9 cellular contexts compared by ENCODE assay signal in genomic region chr6:93416575-93417420, GRCh38. TPM values are rescaled to one million over a fixed set of nuclear protein-coding genes. Genes with fewer than 3 reads are reported as not detected.
DNase-seq lines count a peak whose midpoint lies in the region; ATAC-seq, FAIRE-seq and TF ChIP-seq lines count a peak whose summit lies in the region.
"Had no signal": no experiment of that assay in that cellular context is flagged by ENCODE, and none has a peak within 500 bp of the region (broad histone marks: within the 10 kb centered on the region; RNA-seq: fewer than 3 reads in every experiment).

No MANE protein-coding gene starts in this region.

- H3K27me3 ChIP-seq in pancreas = peaks cover 4 to 73% (median 25%) of the 10 kb centered on the region in 4 donors

- H3K4me3 ChIP-seq in SK-N-MC (peak overlapping the region; percentile 87), pancreas (peak overlapping the region in 1 of 4 donors; percentile 19)

- FAIRE-seq in pancreas (lab: Jason Lieb, UNC) = no peak
- FAIRE-seq: GM18507 had no signal

- ATAC-seq in pancreas (no peak), GM19035 (IDR thresholded peaks at IDR 0.05; ENCODE audit: unreplicated experiment) (no peak), HG03196 (IDR thresholded peaks at IDR 0.05; ENCODE audit: unreplicated experiment) (no peak)

- H3K9ac ChIP-seq in SK-N-MC (ENCODE audit: insufficient read length) = peak overlapping the region; percentile 52

- TF ChIP-seq CTCF in pancreas (IDR thresholded peaks at IDR 0.05) = no peak

- no peak overlapping the region for H3K27ac ChIP-seq in SK-N-MC
- no peak overlapping the region for H3K27ac ChIP-seq in pancreas

- H3K4me1 ChIP-seq in pancreas = peaks cover 0 to 11% (median 4%) of the 10 kb centered on the region in 3 donors

- peak; percentile 19 for DNase-seq in AG20443 (ENCODE audit: low spot score)
- peak; percentile 17 for DNase-seq in HT1080 (ENCODE audit: low read depth)
- no peak for DNase-seq in SK-N-MC (ENCODE audit: low read depth, low spot score)
- peak in 41 of 42 donors; percentile 19 to 83 (median 60) for DNase-seq in head of caudate nucleus
- peak in 4 of 6 donors; percentile 9 to 63 (median 34) for DNase-seq in pancreas
- DNase-seq in GF-D8 (lab: John Stamatoyannopoulos, UW) = no peak

- no peaks in the 10 kb centered on the region for H3K9me3 ChIP-seq in SK-N-MC (ENCODE audit: low read depth, low read length)
- no peaks in the 10 kb centered on the region for H3K9me3 ChIP-seq in pancreas

- 1% methylated on average over 66 to 76 of the region's 76 CpGs for WGBS in pancreas, 2 donors

- H3K36me3 ChIP-seq in SK-N-MC (ENCODE audit: insufficient read depth, low read length) (no peaks in the 10 kb centered on the region), pancreas (no peaks in the 10 kb centered on the region)

- intact Hi-C loops in head of caudate nucleus (cut with DNase I) = no loop called here
- intact Hi-C loops in pancreas (cut with DNase I) = no loop called here

RNA-seq across cellular contexts. Expression of gene EPHA7, which starts 2.6 kb away (rescaled TPM):
- 0.03 TPM in 1 of 2 replicates, not detected in the other for total RNA-seq in HT1080 (2014; rRNA removed; shearing (Covaris generic))
- not detected in 2 replicates for polyA plus RNA-seq in HT1080 (2015; cell fraction: cytosol; rRNA removed)
- polyA plus RNA-seq in HT1080 (2015; cell fraction: nucleus; rRNA removed) = not detected in 2 replicates
- total RNA-seq in pancreas = under 1 TPM in 5 of 6 donors, not detected in 1; 0.08 to 0.16 (median 0.09) TPM
- polyA plus RNA-seq in pancreas = under 1 TPM; 0.07 to 0.15 TPM

Comparison
In these comparisons a context has a peak if more than half of its experiments do, and no peak if none do; other contexts are left out.
1. DNase-seq: peak in AG20443 (single experiment), HT1080 (single experiment), head of caudate nucleus (41 of 42) and pancreas (4 of 6); none in SK-N-MC (single experiment) and GF-D8 (single experiment).